Comparison of ENCODE assay signal across 24 cellular contexts in genomic region chr7:101951757-101952156, GRCh38.
A peak's percentile ranks its signal among the peaks of the same experiment; 100 is the strongest.
DNase-seq lines count a peak whose midpoint lies in the region; ATAC-seq, FAIRE-seq and TF ChIP-seq lines count a peak whose summit lies in the region.
"Had no signal": no experiment of that assay in that cellular context is flagged by ENCODE, and none has a peak within 500 bp of the region (broad histone marks: within the 10 kb centered on the region; RNA-seq: fewer than 3 reads in every experiment).

No MANE protein-coding gene starts in this region.

- H3K9me3 ChIP-seq in esophagus muscularis mucosa (no peaks in the 10 kb centered on the region), skeletal muscle tissue (ENCODE audit: control insufficient read depth in 3 of 3, low read length in 3 of 3) (no peaks in the 10 kb centered on the region)
- H3K9me3 ChIP-seq: neutrophil had no signal

- H3K27me3 ChIP-seq in esophagus muscularis mucosa (no peaks in the 10 kb centered on the region), skeletal muscle tissue (ENCODE audit: control insufficient read depth in 3 of 3, insufficient read depth in 3 of 3, low read length in 3 of 3) (no peaks in the 10 kb centered on the region)
- H3K27me3 ChIP-seq: neutrophil had no signal

- no peak for TF ChIP-seq CTCF in esophagus muscularis mucosa (IDR thresholded peaks at IDR 0.05)

- no peak for FAIRE-seq in urothelium cell line (lab: Jason Lieb, UNC)
- FAIRE-seq: colon had no signal

- 96% methylated on average over 6 of the region's 6 CpGs for WGBS in esophagus muscularis mucosa

- TF ChIP-seq EP300 in esophagus muscularis mucosa (IDR thresholded peaks at IDR 0.05) = no peak

- DNase-seq in DMS 273 (lab: John Stamatoyannopoulos, UW; ENCODE audit: unreplicated experiment) (peak; percentile 86), NCI-H1694 (lab: John Stamatoyannopoulos, UW) (peak; percentile 34), esophagus muscularis mucosa (ENCODE audit: extremely low spot score) (no peak), NCI-H226 (no peak), urothelium cell line (ENCODE audit: low spot score) (no peak)
- DNase-seq: activated CD4-positive, CD25-positive, alpha-beta regulatory T cell treated with anti-CD3 and anti-CD28 coated beads, Interleukin-2, amount 50 U/mL, for 72 hours; activated effector memory CD4-positive, alpha-beta T cell treated with Interleukin-2 at 50 U/mL for 16 hours; activated naive CD8-positive, alpha-beta T cell treated with anti-CD3 and anti-CD28 coated beads for 36 hours; effector memory CD4-positive, alpha-beta T cell; mesendoderm; naive B cell; NCI-H1092 treated with DMSO at 0.1 percent for 48 hours; NCI-H2029; NCI-H345; NCI-H748 treated with DMSO at 0.1 percent for 48 hours; stimulated activated CD4-positive, alpha-beta T cell treated with anti-CD3 and anti-CD28 coated beads, Interleukin-2, amount 100 ng/mL, for 24 hours; T-helper 17 cell had no signal

- ATAC-seq in GM21526 (IDR thresholded peaks at IDR 0.05; ENCODE audit: low FRiP score, unreplicated experiment) = no peak
- ATAC-seq: GM23338, T-helper 17 cell had no signal

- H3K27ac ChIP-seq in esophagus muscularis mucosa (replicated peaks in 1 of 4) (peak overlapping the region; percentile 82 to 92 (median 86)), skeletal muscle tissue (ENCODE audit: low read depth, low read length) (peak overlapping the region; percentile 92)
- H3K27ac ChIP-seq: neutrophil, SK-N-MC had no signal

- H3K4me3 ChIP-seq in esophagus muscularis mucosa (no peak overlapping the region), skeletal muscle tissue (ENCODE audit: low read length in 3 of 3) (no peak overlapping the region)
- H3K4me3 ChIP-seq: GM23338, SK-N-MC, skin epidermis had no signal

- intact Hi-C loops in esophagus muscularis mucosa (cut with DNase I) = loop anchor here (5.0 to 10.0 kb wide), 2 partner anchors 69 to 173 kb away; no protein-coding TSS in a partner anchor

- H3K36me3 ChIP-seq in esophagus muscularis mucosa = no peaks in the 10 kb centered on the region
- no peaks in the 10 kb centered on the region for H3K36me3 ChIP-seq in skeletal muscle tissue (ENCODE audit: control insufficient read depth in 3 of 3, insufficient read depth in 3 of 3, low read length in 3 of 3)

- H3K4me1 ChIP-seq in esophagus muscularis mucosa = peaks cover 70 to 92% (median 80%) of the 10 kb centered on the region in 4 donors
- H3K4me1 ChIP-seq in skeletal muscle tissue (ENCODE audit: control insufficient read depth in 3 of 3, insufficient read depth in 3 of 3, low read length in 3 of 3) = peaks cover 54 to 57% (median 55%) of the 10 kb centered on the region in 3 donors

- no peak overlapping the region for H3K9ac ChIP-seq in skeletal muscle tissue (ENCODE audit: low read depth in 1 of 3, low read length in 3 of 3)

- TF ChIP-seq POLR2A in esophagus muscularis mucosa (IDR thresholded peaks at IDR 0.05; ENCODE audit: low read depth) = no peak

Comparison
In these comparisons a context has a peak if more than half of its experiments do, and no peak if none do; other contexts are left out.
1. DNase-seq: peak in DMS 273 (single experiment) and NCI-H1694 (single experiment); none in esophagus muscularis mucosa (single experiment), NCI-H226 (single experiment) and urothelium cell line (single experiment).